8 cellular contexts compared by ENCODE assay signal in genomic region chr2:129849559-129850160, GRCh38.
DNase-seq lines count a peak whose midpoint lies in the region; ATAC-seq and TF ChIP-seq lines count a peak whose summit lies in the region.

No MANE protein-coding gene starts in this region.

- peaks cover 0 to 4% (median 0%) of the 10 kb centered on the region in 7 donors for H3K27me3 ChIP-seq in spleen (replicated peaks in 1 of 7)

- no peak for TF ChIP-seq POLR2A in spleen (IDR thresholded peaks at IDR 0.05)

- no peaks in the 10 kb centered on the region for H3K9me3 ChIP-seq in spleen

- H3K4me3 ChIP-seq in spleen, result no peak overlapping the region

- ATAC-seq in HG03095 (IDR thresholded peaks at IDR 0.05; ENCODE audit: unreplicated experiment), result peak; percentile 73
- ATAC-seq in GM18520 (IDR thresholded peaks at IDR 0.05; ENCODE audit: unreplicated experiment), result no peak

- H3K4me1 ChIP-seq in spleen, result peaks cover 0 to 7% (median 0%) of the 10 kb centered on the region in 6 donors

- peak; percentile 52 for DNase-seq in AG08396 (ENCODE audit: low spot score)
- DNase-seq in GM13976 (ENCODE audit: low spot score), result peak; percentile 71
- peak; percentile 6 for DNase-seq in NCI-H2196 treated with DMSO at 0.1 percent for 48 hours (lab: John Stamatoyannopoulos, UW; ENCODE audit: unreplicated experiment)
- DNase-seq in amniotic stem cell (lab: John Stamatoyannopoulos, UW), result peak; percentile 39
- DNase-seq in hepatic stellate cell (ENCODE audit: low spot score), result peak; percentile 45
- DNase-seq in spleen, result no peak

- intact Hi-C loops in spleen (cut with DNase I; ENCODE audit: low total_unique reads), result loop anchor here (10.0 kb wide), 1 partner anchor 1535 kb away; the partner anchor contains the start of gene HS6ST1

- H3K36me3 ChIP-seq in spleen, result no peaks in the 10 kb centered on the region

- H3K27ac ChIP-seq in spleen, result no peak overlapping the region

- WGBS in spleen, 5 donors, result 17 to 20% (median 18%) methylated on average over 6 of the region's 6 CpGs

- in situ Hi-C loops in GM13976 (cut with MboI; ENCODE audit: low sequenced_read_pairs, unreplicated experiment), result no loop called here

- TF ChIP-seq CTCF in GM13976 (IDR thresholded peaks at IDR 0.05; ENCODE audit: borderline replicate concordance, control extremely low read depth, extremely low read depth, insufficient read depth, missing control alignments), result peak; percentile 69
- peak; percentile 44 to 81 (median 73) for TF ChIP-seq CTCF in spleen (IDR thresholded peaks at IDR 0.05 in 8 of 11, conservative IDR thresholded peaks at IDR 0.05 in 3 of 11)
